ENCODE assay signal across 21 cellular contexts in genomic region chr6:142104820-142105219, GRCh38. TPM values are rescaled to one million over a fixed set of nuclear protein-coding genes. Genes with fewer than 3 reads are reported as not detected.
"Had no signal": no experiment of that assay in that cellular context is flagged by ENCODE, and none has a peak within 500 bp of the region (broad histone marks: within the 10 kb centered on the region; RNA-seq: fewer than 3 reads in every experiment).

No MANE protein-coding gene starts in this region.

RNA-seq across cellular contexts. Expression of gene GJE1, which starts 27.9 kb away (rescaled TPM):
- total RNA-seq: activated naive CD4-positive, alpha-beta T cell treated with anti-CD3 and anti-CD28 coated beads for 36 hours; activated naive CD4-positive, alpha-beta T cell treated with anti-CD3 and anti-CD28 coated beads, Interleukin-2, amount 50 U/mL, for 72 hours; activated naive CD8-positive, alpha-beta T cell treated with anti-CD3 and anti-CD28 coated beads for 36 hours; activated naive CD8-positive, alpha-beta T cell treated with anti-CD3 and anti-CD28 coated beads, Interleukin-2, amount 10 ng/mL, durations not matched to agents 7 days and 5 days; activated T-cell treated with anti-CD3 and anti-CD28 coated beads, Interleukin-2, amount 50 U/mL, for 4 hours; activated T-cell treated with anti-CD3 and anti-CD28 coated beads, Interleukin-2, amount 50 U/mL, for 72 hours; activated T-helper 1 cell treated with anti-CD3 and anti-CD28 coated beads, Interleukin-12 subunit alpha, Interleukin-12 subunit beta, Interleukin-2, Interleukin-4 antibody, amounts not matched to agents 30 ng/mL and 10 ng/mL and 1 ng/mL, durations not matched to agents 14 hours and 24 hours and 36 hours; activated T-helper 17 cell treated with anti-CD3 and anti-CD28 coated beads, Interleukin-2, amount 50 U/mL, for 72 hours; activated T-helper 2 cell treated with anti-CD3 and anti-CD28 coated beads, Interferon-gamma antibody, Interleukin-2, Interleukin-4, amounts not matched to agents 10 μg/mL and 5 μg/mL and 100 μg/mL, durations not matched to agents 14 hours and 24 hours and 36 hours; adrenal gland; aorta; ascending aorta; astrocyte; body of pancreas; breast epithelium; bronchial epithelial cell; cardiac muscle cell; cardiac septum; cerebellum; chondrocyte had no signal
- polyA plus RNA-seq: adipose tissue, adrenal gland, aorta, cardiac muscle cell had no signal

RNA-seq across cellular contexts. Expression of gene NMBR, which starts 42.1 kb away (rescaled TPM):
- total RNA-seq: activated naive CD4-positive, alpha-beta T cell treated with anti-CD3 and anti-CD28 coated beads for 36 hours; activated naive CD4-positive, alpha-beta T cell treated with anti-CD3 and anti-CD28 coated beads, Interleukin-2, amount 50 U/mL, for 72 hours; activated naive CD8-positive, alpha-beta T cell treated with anti-CD3 and anti-CD28 coated beads for 36 hours; activated naive CD8-positive, alpha-beta T cell treated with anti-CD3 and anti-CD28 coated beads, Interleukin-2, amount 10 ng/mL, durations not matched to agents 7 days and 5 days; activated T-cell treated with anti-CD3 and anti-CD28 coated beads, Interleukin-2, amount 50 U/mL, for 4 hours; activated T-cell treated with anti-CD3 and anti-CD28 coated beads, Interleukin-2, amount 50 U/mL, for 72 hours; activated T-helper 1 cell treated with anti-CD3 and anti-CD28 coated beads, Interleukin-12 subunit alpha, Interleukin-12 subunit beta, Interleukin-2, Interleukin-4 antibody, amounts not matched to agents 30 ng/mL and 10 ng/mL and 1 ng/mL, durations not matched to agents 14 hours and 24 hours and 36 hours; activated T-helper 17 cell treated with anti-CD3 and anti-CD28 coated beads, Interleukin-2, amount 50 U/mL, for 72 hours; activated T-helper 2 cell treated with anti-CD3 and anti-CD28 coated beads, Interferon-gamma antibody, Interleukin-2, Interleukin-4, amounts not matched to agents 10 μg/mL and 5 μg/mL and 100 μg/mL, durations not matched to agents 14 hours and 24 hours and 36 hours; ascending aorta; astrocyte; body of pancreas; bronchial epithelial cell; cardiac septum; chondrocyte had no signal
- polyA plus RNA-seq: adrenal gland, aorta, cardiac muscle cell had no signal
